Comparison of ENCODE assay signal across 1 cellular context in genomic region chr1:24949331-24949881, GRCh38.
TF ChIP-seq lines count a peak whose summit lies in the region.

No MANE protein-coding gene starts in this region.

TF ChIP-seq in H1, 55 proteins besides CTCF, POLR2A, EP300 and RAD21:
- TF ChIP-seq SIRT6 (IDR thresholded peaks at IDR 0.05; ENCODE audit: low read length) (no peak), RXRA (IDR thresholded peaks at IDR 0.05; ENCODE audit: insufficient read depth, low read depth, low read length) (no peak), CEBPB (IDR thresholded peaks at IDR 0.05; ENCODE audit: low read depth, low read length) (no peak), JUND (IDR thresholded peaks at IDR 0.05; ENCODE audit: low read length) (no peak), BRCA1 (IDR thresholded peaks at IDR 0.05; ENCODE audit: low read depth, low read length) (no peak), HDAC6 (IDR thresholded peaks at IDR 0.05; ENCODE audit: low read depth, low read length) (no peak), TBP (IDR thresholded peaks at IDR 0.05; ENCODE audit: low read depth, low read length) (no peak), KDM5A (IDR thresholded peaks at IDR 0.05; ENCODE audit: low read length) (no peak), CBX8 (IDR thresholded peaks at IDR 0.05; ENCODE audit: borderline replicate concordance, low read depth, low read length) (no peak), RNF2 (IDR thresholded peaks at IDR 0.05; ENCODE audit: borderline replicate concordance, low read depth, low read length, missing control alignments, poor library complexity, severe bottlenecking) (no peak), SP1 (IDR thresholded peaks at IDR 0.05; ENCODE audit: low read depth, low read length) (no peak), BCL11A (IDR thresholded peaks at IDR 0.05; ENCODE audit: low read depth in 2 of 2, low read length in 2 of 2) (no peak), RFX5 (IDR thresholded peaks at IDR 0.05; ENCODE audit: borderline replicate concordance, low read depth, low read length) (no peak)
